35 cellular contexts compared by ENCODE assay signal in the genomic region with DNA sequence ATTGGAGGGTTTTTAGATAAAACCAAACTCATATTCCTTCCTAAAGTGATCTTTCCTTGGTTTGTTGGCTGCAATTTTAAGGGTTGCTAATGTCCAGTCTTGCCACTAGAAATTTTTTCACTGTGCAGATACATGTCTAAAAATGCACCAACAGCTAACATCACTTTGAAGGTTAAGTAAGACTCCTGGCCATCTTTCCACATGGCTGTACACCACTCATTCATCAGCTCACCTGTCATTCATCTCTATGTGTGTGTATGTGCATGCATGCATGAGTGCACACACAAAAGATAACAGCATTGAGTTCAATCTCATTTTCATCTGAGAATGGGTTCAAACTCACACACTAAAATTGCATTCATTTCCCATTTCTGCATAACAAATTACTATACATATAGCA.
A peak's percentile ranks its signal among the peaks of the same experiment; 100 is the strongest.
DNase-seq lines count a peak whose midpoint lies in the region; ATAC-seq and TF ChIP-seq lines count a peak whose summit lies in the region.
"Had no signal": no experiment of that assay in that cellular context is flagged by ENCODE, and none has a peak within 500 bp of the region (broad histone marks: within the 10 kb centered on the region; RNA-seq: fewer than 3 reads in every experiment).

No MANE protein-coding gene starts in this region.

- no peaks in the 10 kb centered on the region for H3F3A ChIP-seq in neural cell (ENCODE audit: insufficient read depth, low read length, poor library complexity, severe bottlenecking)

- no peak overlapping the region for H3K4me3 Mint-ChIP-seq in activated CD4-positive, alpha-beta T cell treated with anti-CD3 and anti-CD28 coated beads for 36 hours
- H3K4me3 Mint-ChIP-seq: B cell; CD14-positive monocyte; CD4-positive, alpha-beta memory T cell; CD4-positive, alpha-beta T cell; CD4-positive, CD25-positive, alpha-beta regulatory T cell; CD8-positive, alpha-beta memory T cell; CD8-positive, alpha-beta T cell had no signal

- no peak overlapping the region for H2AFZ ChIP-seq in neural cell (ENCODE audit: low read depth, low read length)

- H3K27me3 Mint-ChIP-seq in activated CD4-positive, alpha-beta T cell treated with anti-CD3 and anti-CD28 coated beads for 36 hours = peaks cover 6% of the 10 kb centered on the region
- H3K27me3 Mint-ChIP-seq: B cell; CD4-positive, alpha-beta T cell; CD4-positive, CD25-positive, alpha-beta regulatory T cell had no signal

- H3K9ac ChIP-seq in neural cell (ENCODE audit: low read length) (no peak overlapping the region), skeletal muscle tissue (ENCODE audit: low read depth in 1 of 3, low read length in 3 of 3) (no peak overlapping the region)
- H3K9ac ChIP-seq: BLaER1; BLaER1 treated with 17β-estradiol and CSF1 and Interleukin-3, amounts not matched to agents 10 nM and 100 nM had no signal

- H3K27me3 ChIP-seq in neural cell (ENCODE audit: insufficient read depth, low read depth, low read length) = no peaks in the 10 kb centered on the region
- H3K27me3 ChIP-seq in skeletal muscle tissue (ENCODE audit: control insufficient read depth in 3 of 3, insufficient read depth in 3 of 3, low read length in 3 of 3) = no peaks in the 10 kb centered on the region
- H3K27me3 ChIP-seq in adrenal gland = no peaks in the 10 kb centered on the region
- H3K27me3 ChIP-seq: BE2C; BLaER1; BLaER1 treated with 17β-estradiol and CSF1 and Interleukin-3, amounts not matched to agents 10 nM and 100 nM had no signal

- H3K9me3 ChIP-seq in neural cell (ENCODE audit: low read length) (peaks cover under 1% of the 10 kb centered on the region), skeletal muscle tissue (ENCODE audit: control insufficient read depth in 3 of 3, low read length in 3 of 3) (no peaks in the 10 kb centered on the region), adrenal gland (replicated peaks in 1 of 3) (no peaks in the 10 kb centered on the region)
- H3K9me3 ChIP-seq: A549; BE2C; BLaER1; BLaER1 treated with 17β-estradiol and CSF1 and Interleukin-3, amounts not matched to agents 10 nM and 100 nM; Caco-2 had no signal

- no peak for TF ChIP-seq RAD21 in neural cell (conservative IDR thresholded peaks at IDR 0.05)

- no peaks in the 10 kb centered on the region for H3K9me3 Mint-ChIP-seq in activated CD4-positive, alpha-beta T cell treated with anti-CD3 and anti-CD28 coated beads for 36 hours (ENCODE audit: low read depth)
- H3K9me3 Mint-ChIP-seq: CD4-positive, alpha-beta T cell; CD8-positive, alpha-beta T cell had no signal

- TF ChIP-seq POLR2A in adrenal gland (IDR thresholded peaks at IDR 0.05) = no peak

- intact Hi-C loops in adrenal gland (cut with DNase I) = no loop called here
- intact Hi-C loops in activated CD4-positive, alpha-beta T cell treated with anti-CD3 and anti-CD28 coated beads for 36 hours (cut with DNase I, micrococcal nuclease) = no loop called here

- H3K36me3 ChIP-seq in neural cell (ENCODE audit: insufficient read depth, low read length) (no peaks in the 10 kb centered on the region), skeletal muscle tissue (ENCODE audit: control insufficient read depth in 3 of 3, insufficient read depth in 3 of 3, low read length in 3 of 3) (no peaks in the 10 kb centered on the region), adrenal gland (replicated peaks in 1 of 2) (no peaks in the 10 kb centered on the region)
- H3K36me3 ChIP-seq: BE2C; BLaER1; BLaER1 treated with 17β-estradiol and CSF1 and Interleukin-3, amounts not matched to agents 10 nM and 100 nM had no signal

- H3K27ac Mint-ChIP-seq in activated CD4-positive, alpha-beta T cell treated with anti-CD3 and anti-CD28 coated beads for 36 hours = no peak overlapping the region
- H3K27ac Mint-ChIP-seq: B cell; CD14-positive monocyte; CD4-positive, alpha-beta memory T cell; CD4-positive, alpha-beta T cell; CD4-positive, CD25-positive, alpha-beta regulatory T cell; CD8-positive, alpha-beta memory T cell; CD8-positive, alpha-beta T cell had no signal

- H3K79me2 ChIP-seq in neural cell (replicated peaks; ENCODE audit: insufficient read depth, low read length) = no peaks in the 10 kb centered on the region

- H3K27ac ChIP-seq in neural cell (ENCODE audit: low read length) (peak overlapping the region; percentile 39), skeletal muscle tissue (ENCODE audit: low read depth, low read length) (peak overlapping the region; percentile 26), adrenal gland (no peak overlapping the region)
- H3K27ac ChIP-seq: 22Rv1; A549; BLaER1; BLaER1 treated with 17β-estradiol and CSF1 and Interleukin-3, amounts not matched to agents 10 nM and 100 nM; C4-2B had no signal

- CTCF ChIA-PET in activated CD4-positive, alpha-beta T cell treated with anti-CD3 and anti-CD28 coated beads for 36 hours (lab: Charles Lee) = interaction anchor here (0.7 to 1.6 kb wide), 2 partner anchors 46 to 96 kb away, joined by 3 read pairs; no protein-coding TSS in a partner anchor

- H3K36me3 Mint-ChIP-seq in activated CD4-positive, alpha-beta T cell treated with anti-CD3 and anti-CD28 coated beads for 36 hours (ENCODE audit: low read depth) = no peaks in the 10 kb centered on the region
- H3K36me3 Mint-ChIP-seq: CD14-positive monocyte; CD4-positive, alpha-beta memory T cell; CD4-positive, CD25-positive, alpha-beta regulatory T cell; CD8-positive, alpha-beta memory T cell; CD8-positive, alpha-beta T cell had no signal

- H3K4me2 ChIP-seq in neural cell (ENCODE audit: low read length) = no peak overlapping the region
- H3K4me2 ChIP-seq: A549; BLaER1; BLaER1 treated with 17β-estradiol and CSF1 and Interleukin-3, amounts not matched to agents 10 nM and 100 nM had no signal

- peak; percentile 45 for TF ChIP-seq EP300 in neural cell (conservative IDR thresholded peaks at IDR 0.05; ENCODE audit: poor library complexity, severe bottlenecking)

- DNase-seq in retina = peak; percentile 58
- DNase-seq in retinal pigment epithelial cell (ENCODE audit: low read depth) = peak; percentile 23
- DNase-seq in HT-29 (ENCODE audit: low spot score) = no peak
- DNase-seq in adrenal gland = no peak
- no peak for DNase-seq in activated CD4-positive, alpha-beta T cell treated with anti-CD3 and anti-CD28 coated beads for 36 hours
- no peak for DNase-seq in HPDE6-E6E7 (ENCODE audit: extremely low spot score)
- DNase-seq: 8988T; ACHN; AML-193; BE2C; C1 segment of cervical spinal cord; Caco-2; Calu3; CD4-positive, alpha-beta memory T cell; CD4-positive, alpha-beta T cell; CD4-positive, CD25-positive, alpha-beta regulatory T cell; CD8-positive, alpha-beta memory T cell; CD8-positive, alpha-beta T cell; COR-L47; DMS 273 treated with DMSO at 0.1 percent for 48 hours; DMS153; DMS53; DMS79; DMS79 treated with DMSO at 0.1 percent for 48 hours; DND-41; EL had no signal

- H3K4me3 ChIP-seq in neural cell (ENCODE audit: low read length) (no peak overlapping the region), retinal pigment epithelial cell (ENCODE audit: low read length) (no peak overlapping the region), skeletal muscle tissue (ENCODE audit: low read length in 3 of 3) (peak overlapping the region in 1 of 3 donors; percentile 25), adrenal gland (no peak overlapping the region)
- H3K4me3 ChIP-seq: A549; BLaER1; BLaER1 treated with 17β-estradiol and CSF1 and Interleukin-3, amounts not matched to agents 10 nM and 100 nM had no signal

- H3K4me1 Mint-ChIP-seq in activated CD4-positive, alpha-beta T cell treated with anti-CD3 and anti-CD28 coated beads for 36 hours = no peaks in the 10 kb centered on the region
- H3K4me1 Mint-ChIP-seq: B cell; CD14-positive monocyte; CD4-positive, alpha-beta memory T cell; CD4-positive, CD25-positive, alpha-beta regulatory T cell; CD8-positive, alpha-beta memory T cell had no signal

- TF ChIP-seq CTCF in neural cell (IDR thresholded peaks at IDR 0.05; ENCODE audit: poor library complexity, severe bottlenecking) (no peak), retinal pigment epithelial cell (conservative IDR thresholded peaks at IDR 0.05; ENCODE audit: low read depth, low read length) (no peak), adrenal gland (IDR thresholded peaks at IDR 0.05) (no peak)

- POLR2A ChIA-PET in activated CD4-positive, alpha-beta T cell treated with anti-CD3 and anti-CD28 coated beads for 36 hours (lab: Charles Lee) = no interaction called here

- ATAC-seq in activated CD4-positive, alpha-beta T cell treated with anti-CD3 and anti-CD28 coated beads for 36 hours = no peak
- ATAC-seq: A549; CD8-positive, alpha-beta T cell had no signal

- peaks cover 0 to 18% (median 13%) of the 10 kb centered on the region in 3 donors for H3K4me1 ChIP-seq in skeletal muscle tissue (ENCODE audit: control insufficient read depth in 3 of 3, insufficient read depth in 3 of 3, low read length in 3 of 3)
- no peaks in the 10 kb centered on the region for H3K4me1 ChIP-seq in adrenal gland (replicated peaks in 1 of 2)
- H3K4me1 ChIP-seq: A549; BE2C; BLaER1; BLaER1 treated with 17β-estradiol and CSF1 and Interleukin-3, amounts not matched to agents 10 nM and 100 nM; Caco-2 had no signal

- H4K20me1 ChIP-seq in neural cell (ENCODE audit: insufficient read depth) = no peaks in the 10 kb centered on the region
- H4K20me1 ChIP-seq: BLaER1; BLaER1 treated with 17β-estradiol and CSF1 and Interleukin-3, amounts not matched to agents 10 nM and 100 nM had no signal

- H3K9me2 ChIP-seq in neural cell (ENCODE audit: insufficient read depth, low read length) = no peaks in the 10 kb centered on the region

TF ChIP-seq in neural cell, 6 proteins besides CTCF, POLR2A, EP300 and RAD21 (continues in another document):
- TF ChIP-seq SMC3 (conservative IDR thresholded peaks at IDR 0.05; ENCODE audit: poor library complexity) = no peak

Comparison
In these comparisons a context has a peak if more than half of its experiments do, and no peak if none do; other contexts are left out.
1. H3K27ac ChIP-seq: peak in neural cell (single experiment) and skeletal muscle tissue (single experiment); none in adrenal gland (0 of 5).
2. DNase-seq: peak in retina (single experiment) and retinal pigment epithelial cell (single experiment); none in HT-29 (single experiment), adrenal gland (0 of 7), activated CD4-positive, alpha-beta T cell treated with anti-CD3 and anti-CD28 coated beads for 36 hours (single experiment) and HPDE6-E6E7 (single experiment).